Comparison of ENCODE assay signal across 28 cellular contexts in genomic region chr18:39519741-39520140, GRCh38.
"Had no signal": no experiment of that assay in that cellular context is flagged by ENCODE, and none has a peak within 500 bp of the region (broad histone marks: within the 10 kb centered on the region; RNA-seq: fewer than 3 reads in every experiment).

No MANE protein-coding gene starts in this region.

- H3K36me3 Mint-ChIP-seq: mesothelial cell of epicardium; naive B cell; natural killer cell; neural progenitor cell; stimulated activated memory B cell treated with anti-CD40 and anti-IgM and Interleukin-4, amounts not matched to agents 10 μg/mL and 1 μg/mL and 100 μg/mL, for 72 hours had no signal

- H3K27me3 ChIP-seq: left lung, neural progenitor cell, neutrophil, right atrium auricular region, spleen, tibial nerve, upper lobe of right lung had no signal

- H2AFZ ChIP-seq: neural progenitor cell, parathyroid adenoma had no signal

- H3K9ac ChIP-seq: neural progenitor cell, parathyroid adenoma had no signal

- H3K4me3 Mint-ChIP-seq: mesothelial cell of epicardium; natural killer cell; nephron progenitor cell; neural progenitor cell; stimulated activated memory B cell treated with anti-CD40 and anti-IgM and Interleukin-4, amounts not matched to agents 10 μg/mL and 1 μg/mL and 100 μg/mL, for 72 hours; stimulated activated naive CD8-positive, alpha-beta T cell treated with anti-CD3 and anti-CD28 coated beads, Interleukin-15, amount 100 ng/mL, for 72 hours had no signal

- H3K4me1 ChIP-seq: left lung, lower lobe of right lung, parathyroid adenoma, psoas muscle, right atrium auricular region, spleen, tibial nerve, upper lobe of right lung had no signal

- H3K4me1 Mint-ChIP-seq: naive B cell; natural killer cell; nephron progenitor cell; stimulated activated memory B cell treated with anti-CD40 and anti-IgM and Interleukin-4, amounts not matched to agents 10 μg/mL and 1 μg/mL and 100 μg/mL, for 72 hours; stimulated activated naive CD8-positive, alpha-beta T cell treated with anti-CD3 and anti-CD28 coated beads, Interleukin-15, amount 100 ng/mL, for 72 hours had no signal

- H3K9me3 Mint-ChIP-seq: nephron progenitor cell; neural progenitor cell; stimulated activated memory B cell treated with anti-CD40 and anti-IgM and Interleukin-4, amounts not matched to agents 10 μg/mL and 1 μg/mL and 100 μg/mL, for 72 hours; stimulated activated naive CD8-positive, alpha-beta T cell treated with anti-CD3 and anti-CD28 coated beads, Interleukin-15, amount 100 ng/mL, for 72 hours had no signal

- H3K27ac ChIP-seq: left lung, lower lobe of right lung, neural progenitor cell, neutrophil, parathyroid adenoma, psoas muscle, right atrium auricular region, skin epidermis, spleen, tibial nerve, upper lobe of right lung had no signal

- H3K4me3 ChIP-seq: left lung, lower lobe of right lung, neural progenitor cell, psoas muscle, right atrium auricular region, skin epidermis, spleen, tibial nerve, upper lobe of right lung had no signal

- DNase-seq: hippocampal formation; kidney glomerular epithelial cell; left colon; left lung; lower lobe of right lung; mesendoderm; naive B cell; natural killer cell; nephron progenitor cell; occipital lobe; psoas muscle; spleen; stimulated activated CD4-positive, alpha-beta T cell treated with anti-CD3 and anti-CD28 coated beads, Interleukin-4, amount 100 ng/mL, for 24 hours; stimulated activated naive CD4-positive, alpha-beta T cell treated with Interleukin-2 at 50 U/mL for 16 hours; stimulated activated naive CD8-positive, alpha-beta T cell treated with anti-CD3 and anti-CD28 coated beads, Interleukin-15, amount 100 ng/mL, for 72 hours; substantia nigra; upper lobe of right lung had no signal

- H3K27me3 Mint-ChIP-seq: naive B cell; stimulated activated memory B cell treated with anti-CD40 and anti-IgM and Interleukin-4, amounts not matched to agents 10 μg/mL and 1 μg/mL and 100 μg/mL, for 72 hours; stimulated activated naive CD8-positive, alpha-beta T cell treated with anti-CD3 and anti-CD28 coated beads, Interleukin-15, amount 100 ng/mL, for 72 hours had no signal

- H3K79me2 ChIP-seq: parathyroid adenoma had no signal

- H3K9me3 ChIP-seq: left lung, lower lobe of right lung, neutrophil, psoas muscle, right atrium auricular region, spleen, tibial nerve, upper lobe of right lung had no signal

- ATAC-seq: left colon; left lung; lower lobe of right lung; natural killer cell; psoas muscle; sciatic nerve; stimulated activated memory B cell treated with anti-CD40 and anti-IgM and Interleukin-4, amounts not matched to agents 10 μg/mL and 1 μg/mL and 100 μg/mL, for 72 hours; stimulated activated naive CD8-positive, alpha-beta T cell treated with anti-CD3 and anti-CD28 coated beads, Interleukin-15, amount 100 ng/mL, for 72 hours; upper lobe of right lung had no signal

- H3K36me3 ChIP-seq: left lung, lower lobe of right lung, neural progenitor cell, neutrophil, right atrium auricular region, spleen, tibial nerve, upper lobe of right lung had no signal

- FAIRE-seq: keratinocyte, urothelium cell line had no signal

- H3K4me2 ChIP-seq: neural progenitor cell had no signal

- H3K27ac Mint-ChIP-seq: mesothelial cell of epicardium; naive B cell; natural killer cell; nephron progenitor cell; neural progenitor cell; stimulated activated memory B cell treated with anti-CD40 and anti-IgM and Interleukin-4, amounts not matched to agents 10 μg/mL and 1 μg/mL and 100 μg/mL, for 72 hours; stimulated activated naive CD8-positive, alpha-beta T cell treated with anti-CD3 and anti-CD28 coated beads, Interleukin-15, amount 100 ng/mL, for 72 hours had no signal
